9 cellular contexts compared by ENCODE assay signal in the genomic region with DNA sequence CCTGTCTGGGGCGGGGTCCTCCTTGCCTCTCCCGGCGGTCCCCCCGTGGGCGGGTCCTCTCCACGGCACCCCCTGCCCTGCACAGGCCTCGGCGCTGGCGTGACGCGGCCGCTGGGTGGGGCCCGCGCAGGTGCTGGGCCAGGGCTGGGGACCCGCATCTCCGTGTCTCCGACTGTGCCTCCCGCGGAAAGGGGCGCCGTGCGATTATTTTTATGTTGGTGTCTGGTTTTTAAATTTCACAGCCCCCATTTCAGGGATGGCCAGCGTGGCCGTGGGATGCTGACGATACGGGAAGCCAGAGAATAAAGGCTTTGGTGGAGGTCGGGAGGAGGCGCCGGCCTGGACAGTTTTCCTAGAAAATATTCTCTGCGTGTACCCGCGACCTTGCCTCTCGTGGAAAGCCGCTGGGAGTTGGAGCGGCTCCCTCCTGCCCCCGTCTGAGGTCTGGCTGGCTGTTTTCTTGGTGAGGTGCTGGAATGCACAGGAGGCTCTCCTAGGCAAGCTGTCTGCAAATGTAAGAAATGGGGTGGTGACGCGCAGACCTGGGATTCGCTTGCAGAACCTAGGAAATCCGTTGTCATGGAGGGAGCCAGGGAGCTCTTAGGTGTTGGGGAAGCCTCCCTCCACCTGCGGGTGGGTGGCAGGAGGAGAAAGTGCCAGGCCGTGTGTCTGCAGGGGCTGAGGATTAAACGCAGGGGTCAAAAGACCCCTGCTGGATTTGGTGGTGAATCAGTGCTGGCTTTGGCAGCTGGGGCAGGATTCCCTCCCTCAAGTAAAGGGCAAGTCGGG. TPM values are rescaled to one million over a fixed set of nuclear protein-coding genes. Genes with fewer than 3 reads are reported as not detected.
DNase-seq lines count a peak whose midpoint lies in the region; ATAC-seq and TF ChIP-seq lines count a peak whose summit lies in the region.
"Had no signal": no experiment of that assay in that cellular context is flagged by ENCODE, and none has a peak within 500 bp of the region (broad histone marks: within the 10 kb centered on the region; RNA-seq: fewer than 3 reads in every experiment).

No MANE protein-coding gene starts in this region.

- intact Hi-C loops in esophagus squamous epithelium (cut with DNase I) = no loop called here

- no peaks in the 10 kb centered on the region for H3K36me3 ChIP-seq in esophagus squamous epithelium
- H3K36me3 ChIP-seq: SJSA1 had no signal

- WGBS in esophagus squamous epithelium, 2 donors = 6 to 16% methylated on average over 4 to 14 of the region's 44 CpGs

- H3K27ac ChIP-seq in esophagus squamous epithelium = no peak overlapping the region
- H3K27ac ChIP-seq: SJSA1 had no signal

- H3K9me3 ChIP-seq in esophagus squamous epithelium = no peaks in the 10 kb centered on the region
- H3K9me3 ChIP-seq: SJSA1 had no signal

- TF ChIP-seq POLR2A in esophagus squamous epithelium (IDR thresholded peaks at IDR 0.05) = no peak

- H3K9me3 Mint-ChIP-seq in nephron progenitor cell = peaks cover 19% of the 10 kb centered on the region

- H3K4me1 Mint-ChIP-seq in nephron progenitor cell = peaks cover 7% of the 10 kb centered on the region

- H3K4me3 Mint-ChIP-seq in nephron progenitor cell = peak overlapping the region; percentile 70

- peak overlapping the region; percentile 26 to 66 (median 46) for H3K4me3 ChIP-seq in esophagus squamous epithelium
- H3K4me3 ChIP-seq: SJSA1 had no signal

- H3K4me1 ChIP-seq in esophagus squamous epithelium = peaks cover 8 to 19% (median 9%) of the 10 kb centered on the region in 3 donors
- H3K4me1 ChIP-seq: SJSA1 had no signal

- peaks cover 0 to 95% (median 0%) of the 10 kb centered on the region in 4 donors for H3K27me3 ChIP-seq in esophagus squamous epithelium

- TF ChIP-seq CTCF in esophagus squamous epithelium (IDR thresholded peaks at IDR 0.05) (no peak), nephron progenitor cell (IDR thresholded peaks at IDR 0.05) (no peak)

- ATAC-seq in HG02571 (IDR thresholded peaks at IDR 0.05; ENCODE audit: unreplicated experiment) (no peak), HG03342 (IDR thresholded peaks at IDR 0.05; ENCODE audit: unreplicated experiment) (no peak), HG03565 (IDR thresholded peaks at IDR 0.05; ENCODE audit: unreplicated experiment) (no peak)

- peak; percentile 15 for DNase-seq in stimulated activated CD4-positive, alpha-beta T cell treated with anti-CD3 and anti-CD28 coated beads, Interleukin-4, amount 100 ng/mL, for 1 hour
- no peak for DNase-seq in stimulated activated CD4-positive, alpha-beta T cell treated with anti-CD3 and anti-CD28 coated beads, Interleukin-4, amount 100 ng/mL, for 24 hours
- no peak for DNase-seq in esophagus squamous epithelium (lab: John Stamatoyannopoulos, UW)
- no peak for DNase-seq in nephron progenitor cell
- DNase-seq in DMS114 treated with DMSO at 0.1 percent for 48 hours (lab: John Stamatoyannopoulos, UW; ENCODE audit: unreplicated experiment) = no peak

- H3K27me3 Mint-ChIP-seq in nephron progenitor cell (ENCODE audit: low read depth, poor library complexity) = peaks cover 96% of the 10 kb centered on the region

- no peaks in the 10 kb centered on the region for H3K36me3 Mint-ChIP-seq in nephron progenitor cell (ENCODE audit: low read depth)

- H3K27ac Mint-ChIP-seq in nephron progenitor cell = no peak overlapping the region

RNA-seq across cellular contexts. Expression of a gene that starts 28.7 kb away (rescaled TPM):
- under 1 TPM in 3 of 4 donors, not detected in 1; 0.04 to 0.19 (median 0.13) TPM for total RNA-seq in esophagus squamous epithelium

RNA-seq across cellular contexts. Expression of a gene that starts 55.4 kb away (rescaled TPM):
- total RNA-seq in esophagus squamous epithelium = 10 to 100 TPM; 35.2 to 83.8 (median 73.9) TPM
